In the genomic region with DNA sequence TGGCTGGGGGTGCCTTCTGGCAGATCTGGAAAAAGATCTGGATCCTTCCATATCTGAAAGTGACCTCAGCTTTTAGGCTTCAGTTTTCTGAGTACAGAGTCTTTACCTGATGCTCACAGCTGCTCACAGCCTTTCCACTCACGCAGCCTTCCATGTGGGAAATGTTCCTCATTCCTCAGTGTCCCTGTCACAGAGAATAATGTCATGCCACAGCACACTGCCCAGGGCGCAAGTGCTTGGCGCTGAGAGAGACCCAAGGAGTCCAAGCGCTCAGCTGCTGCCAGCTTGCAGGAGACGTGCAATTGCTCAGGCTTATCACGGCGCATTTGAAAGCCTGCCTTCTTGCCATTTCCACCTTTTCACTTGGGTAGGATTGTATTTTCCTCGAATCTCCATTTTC, we compare ENCODE assay signal across 7 cellular contexts.
"Had no signal": no experiment of that assay in that cellular context is flagged by ENCODE, and none has a peak within 500 bp of the region (broad histone marks: within the 10 kb centered on the region; RNA-seq: fewer than 3 reads in every experiment).

No MANE protein-coding gene starts in this region.

- FAIRE-seq: H1, H54, HTR-8/SVneo had no signal

- H2AFZ ChIP-seq: GM23338 had no signal

- ATAC-seq: GM23338 had no signal

- H3K4me3 ChIP-seq: GM23338 had no signal

- DNase-seq: H9, HCEC 1CT, IMR-90 had no signal

- H3K4me3 Mint-ChIP-seq: GM23338, H9 had no signal

- H3K27ac Mint-ChIP-seq: GM23338 had no signal

- H3K4me2 ChIP-seq: GM23338 had no signal
